Comparison of ENCODE assay signal across 8 cellular contexts in the genomic region with DNA sequence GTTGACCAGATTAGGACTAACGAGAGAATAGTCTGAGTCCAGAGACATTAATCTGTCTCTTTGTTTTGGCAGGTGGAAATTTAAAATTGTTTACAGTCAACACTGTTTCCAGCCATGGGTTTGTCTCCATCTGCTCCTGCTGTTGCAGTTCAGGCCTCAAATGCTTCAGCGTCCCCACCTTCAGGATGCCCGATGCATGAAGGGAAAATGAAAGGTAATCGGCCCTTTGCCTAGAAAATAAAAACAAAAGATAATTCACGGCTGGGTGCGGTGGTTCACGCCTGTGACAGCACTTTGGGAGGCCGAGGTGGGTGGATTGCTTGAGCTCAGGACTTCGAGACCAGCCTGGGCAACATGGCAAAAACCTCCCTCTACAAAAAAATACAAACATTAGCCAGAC. TPM values are rescaled to one million over a fixed set of nuclear protein-coding genes. Genes with fewer than 3 reads are reported as not detected.
A peak's percentile ranks its signal among the peaks of the same experiment; 100 is the strongest.
DNase-seq lines count a peak whose midpoint lies in the region; ATAC-seq and TF ChIP-seq lines count a peak whose summit lies in the region.

No MANE protein-coding gene starts in this region.

- peaks cover 6% of the 10 kb centered on the region for H3K36me3 Mint-ChIP-seq in mesothelial cell of epicardium

- TF ChIP-seq CTCF in left ventricle myocardium inferior (IDR thresholded peaks at IDR 0.05; ENCODE audit: borderline replicate concordance) = no peak
- no peak for TF ChIP-seq CTCF in breast epithelium (IDR thresholded peaks at IDR 0.05)
- no peak for TF ChIP-seq CTCF in mesothelial cell of epicardium (IDR thresholded peaks at IDR 0.05; ENCODE audit: unreplicated experiment)
- no peak for TF ChIP-seq CTCF in vagina (IDR thresholded peaks at IDR 0.05)

- H3K27ac ChIP-seq in left ventricle myocardium inferior (replicated peaks) (peak overlapping the region; percentile 89), breast epithelium (peak overlapping the region; percentile 86 to 90), vagina (peak overlapping the region; percentile 82)

- H3K4me3 Mint-ChIP-seq in mesothelial cell of epicardium = peak overlapping the region; percentile 88

- intact Hi-C loops in left ventricle myocardium inferior (cut with micrococcal nuclease) = no loop called here
- intact Hi-C loops in left ventricle myocardium superior (cut with micrococcal nuclease) = no loop called here
- intact Hi-C loops in breast epithelium (cut with DNase I; ENCODE audit: low total_unique reads) = no loop called here
- intact Hi-C loops in vagina (cut with DNase I) = no loop called here

- H3K27me3 ChIP-seq in left ventricle myocardium inferior (ENCODE audit: low read depth) (no peaks in the 10 kb centered on the region), breast epithelium (peaks cover 0 to 12% of the 10 kb centered on the region in 2 donors), vagina (no peaks in the 10 kb centered on the region)

- ATAC-seq in left ventricle myocardium superior = no peak

- H3K4me1 ChIP-seq in left ventricle myocardium inferior (peaks cover 32% of the 10 kb centered on the region), breast epithelium (no peaks in the 10 kb centered on the region), vagina (peaks cover 15% of the 10 kb centered on the region)

- no peaks in the 10 kb centered on the region for H3K27me3 Mint-ChIP-seq in mesothelial cell of epicardium (ENCODE audit: low read depth)

- H3K4me1 Mint-ChIP-seq in mesothelial cell of epicardium = peaks cover 10% of the 10 kb centered on the region

- DNase-seq in left ventricle myocardium inferior (no peak), left ventricle myocardium superior (no peak), breast epithelium (ENCODE audit: low spot score in 2 of 2) (no peak), mesothelial cell of epicardium (ENCODE audit: low spot score in 2 of 2, unreplicated experiment in 2 of 2) (no peak), vagina (ENCODE audit: extremely low spot score in 2 of 2) (no peak), NCI-H2107 (lab: John Stamatoyannopoulos, UW) (no peak), SK-N-DZ (ENCODE audit: low spot score) (no peak), ureter (ENCODE audit: low spot score) (no peak)

- peaks cover 8% of the 10 kb centered on the region for H3K9me3 Mint-ChIP-seq in mesothelial cell of epicardium

- H3K27ac Mint-ChIP-seq in mesothelial cell of epicardium = peak overlapping the region; percentile 96

- H3K4me3 ChIP-seq in left ventricle myocardium inferior = peak overlapping the region; percentile 79
- peak overlapping the region; percentile 65 to 79 (median 66) for H3K4me3 ChIP-seq in breast epithelium
- peak overlapping the region; percentile 62 to 67 for H3K4me3 ChIP-seq in vagina

- TF ChIP-seq POLR2A in breast epithelium (IDR thresholded peaks at IDR 0.05) (no peak), vagina (IDR thresholded peaks at IDR 0.05) (no peak)

- H3K9me3 ChIP-seq in left ventricle myocardium inferior (replicated peaks) (no peaks in the 10 kb centered on the region), breast epithelium (no peaks in the 10 kb centered on the region), vagina (no peaks in the 10 kb centered on the region)

- H3K36me3 ChIP-seq in left ventricle myocardium inferior (peaks cover 24% of the 10 kb centered on the region), breast epithelium (no peaks in the 10 kb centered on the region), vagina (no peaks in the 10 kb centered on the region)

RNA-seq across cellular contexts. Expression of gene HCCS, which starts 0.8 kb away (rescaled TPM):
- total RNA-seq in left ventricle myocardium inferior (60.9 TPM), left ventricle myocardium superior (57.7 TPM), breast epithelium (1 to 10 TPM; 7.9 to 9.4 (median 8.9) TPM), mesothelial cell of epicardium (16.0 to 19.3 TPM (median 17.9 TPM) in 3 replicates), vagina (12.5 TPM), ureter (21.9 TPM)
- 14.5 and 17.2 TPM in 2 replicates for polyA plus RNA-seq in SK-N-DZ (2014; cell fraction: cytosol; rRNA removed)
- polyA plus RNA-seq in SK-N-DZ (2014; cell fraction: nucleus; rRNA removed) = 8.9 and 12.1 TPM in 2 replicates
